ENCODE assay signal across 8 cellular contexts in the genomic region with DNA sequence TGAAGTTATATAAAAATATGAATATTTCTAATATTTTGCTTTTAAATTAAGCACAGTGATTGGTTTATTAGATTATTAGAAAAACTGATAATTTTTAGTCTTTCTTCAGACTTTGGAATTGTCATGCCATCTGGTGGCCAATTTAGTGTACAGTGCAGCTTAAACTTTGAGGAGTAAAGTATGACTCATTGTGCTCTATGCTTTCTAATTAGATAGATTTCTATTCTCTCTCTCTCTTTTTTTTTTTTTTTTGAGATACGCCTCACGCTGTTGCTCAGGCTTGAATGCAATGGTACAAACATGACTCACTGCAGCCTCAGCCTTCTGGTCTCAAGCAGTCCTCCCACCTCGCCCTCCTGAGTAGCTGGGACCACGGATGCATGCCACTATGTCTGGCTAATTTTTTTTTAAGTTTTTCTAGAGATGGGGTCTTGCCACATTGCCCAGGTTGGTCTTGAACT. TPM values are rescaled to one million over a fixed set of nuclear protein-coding genes. Genes with fewer than 3 reads are reported as not detected.
DNase-seq lines count a peak whose midpoint lies in the region; ATAC-seq and TF ChIP-seq lines count a peak whose summit lies in the region.

No MANE protein-coding gene starts in this region.

- no peak for ATAC-seq in GM19324 (IDR thresholded peaks at IDR 0.05; ENCODE audit: low FRiP score, unreplicated experiment)

- no peaks in the 10 kb centered on the region for H3K27me3 ChIP-seq in ovary

- DNase-seq in ACHN (peak; percentile 58), NCI-H2171 (lab: John Stamatoyannopoulos, UW) (peak; percentile 1), activated T-cell treated with anti-CD3 and anti-CD28 coated beads for 24 hours (ENCODE audit: low read depth) (peak; percentile 24), fibroblast of peridontal ligament (ENCODE audit: extremely low read depth) (peak; percentile 94), ovary (peak in 4 of 5 donors; percentile 28 to 50 (median 32)), NCI-H1048 (lab: John Stamatoyannopoulos, UW) (no peak)

- in situ Hi-C loops in ACHN (cut with HindIII; ENCODE audit: low pct_ligation_motif_present, low pct_unique_long_range_greater_than_20kb, low sequenced_read_pairs), result no loop called here

- H3K4me1 ChIP-seq in ovary (ENCODE audit: insufficient read depth), result no peaks in the 10 kb centered on the region

- 18 to 31% (median 20%) methylated on average over 4 of the region's 4 CpGs for WGBS in ovary, 3 donors

- no peaks in the 10 kb centered on the region for H3K36me3 ChIP-seq in ovary

- H3K4me3 ChIP-seq in ovary, result no peak overlapping the region

- no peaks in the 10 kb centered on the region for H3K9me3 ChIP-seq in ovary

- TF ChIP-seq EP300 in ovary (IDR thresholded peaks at IDR 0.05), result no peak

- H3K27ac ChIP-seq in ovary, result no peak overlapping the region

- intact Hi-C loops in ovary (cut with DNase I), result loop anchor here in 1 of 4 donors (10.0 kb wide), 1 partner anchor 87 kb away; the partner anchor contains the start of gene RC3H2

- TF ChIP-seq POLR2A in ovary (IDR thresholded peaks at IDR 0.05), result no peak

- TF ChIP-seq CTCF in GM12873 (IDR thresholded peaks at IDR 0.05; ENCODE audit: insufficient read depth, low read depth, low read length, missing control alignments), result peak; percentile 57
- peak in 2 of 3 donors; percentile 59 to 64 for TF ChIP-seq CTCF in ovary (IDR thresholded peaks at IDR 0.05)

RNA-seq across cellular contexts. Expression of gene GPR21, which starts 42.1 kb away (rescaled TPM):
- 1 to 10 TPM in 5 of 7 donors, not detected in 2; 1.4 to 2.4 (median 1.9) TPM for total RNA-seq in ovary
- polyA plus RNA-seq in ovary, result under 1 TPM; 0.39 to 0.60 TPM

RNA-seq across cellular contexts. Expression of gene RABGAP1, which starts 50.6 kb away (rescaled TPM):
- total RNA-seq in ovary, result 10 to 100 TPM; 39.3 to 64.8 (median 60.4) TPM
- 10 to 100 TPM; 27.1 to 41.1 TPM for polyA plus RNA-seq in ovary
